ENCODE assay signal across 9 cellular contexts in genomic region chr1:40849801-40850592, GRCh38. TPM values are rescaled to one million over a fixed set of nuclear protein-coding genes. Genes with fewer than 3 reads are reported as not detected.
DNase-seq lines count a peak whose midpoint lies in the region; ATAC-seq and TF ChIP-seq lines count a peak whose summit lies in the region.
"Had no signal": no experiment of that assay in that cellular context is flagged by ENCODE, and none has a peak within 500 bp of the region (broad histone marks: within the 10 kb centered on the region; RNA-seq: fewer than 3 reads in every experiment).

No MANE protein-coding gene starts in this region.

- BruUV-seq in IMR-90 (replicated peaks; lab: Mats Ljungman, UMichigan) = no TSS peak

- peak; percentile 91 for ATAC-seq in IMR-90 (ENCODE audit: low read depth)
- ATAC-seq in activated T-helper 17 cell treated with anti-CD3 and anti-CD28 coated beads, Interleukin-2, amount 50 U/mL, for 72 hours (replicated peaks) = peak; percentile 84

- DNase-seq in NCI-H187 (lab: John Stamatoyannopoulos, UW) (peak; percentile 26 to 48), NCI-H187 treated with DMSO at 0.1 percent for 48 hours (lab: John Stamatoyannopoulos, UW) (no peak), IMR-90 (peak; percentile 49), RKO (ENCODE audit: low spot score) (peak; percentile 67), foreskin fibroblast (peak; percentile 38 to 79), osteocyte (ENCODE audit: extremely low spot score, unreplicated experiment) (peak; percentile 89), tibial nerve (ENCODE audit: low spot score in 2 of 2) (peak; percentile 55 to 72)

- no peak overlapping the region for H3K18ac ChIP-seq in IMR-90 (ENCODE audit: low read depth, low read length)

- TF ChIP-seq POLR2A in IMR-90 (IDR thresholded peaks at IDR 0.05; ENCODE audit: low read depth, low read length) = no peak
- TF ChIP-seq POLR2A in tibial nerve (IDR thresholded peaks at IDR 0.05) = no peak

- intact Hi-C loops in IMR-90 (cut with micrococcal nuclease) = loop anchor here (1.0 to 5.0 kb wide), 5 partner anchors 75 to 318 kb away; partner anchors contain the start of gene ZNF684

- no peak overlapping the region for H4K91ac ChIP-seq in IMR-90 (ENCODE audit: insufficient read depth, low read depth, low read length)

- H2AFZ ChIP-seq in IMR-90 (replicated peaks; ENCODE audit: low read length, poor library complexity) = peak overlapping the region; percentile 29

- no peak overlapping the region for H3K9ac ChIP-seq in IMR-90 (ENCODE audit: low read depth, low read length)

- no peak overlapping the region for H2BK5ac ChIP-seq in IMR-90 (ENCODE audit: low read depth, low read length, poor library complexity, severe bottlenecking)

- no peak overlapping the region for H2AK9ac ChIP-seq in IMR-90 (replicated peaks; ENCODE audit: low read depth, low read length, poor library complexity)

- no peaks in the 10 kb centered on the region for H3K27me3 Mint-ChIP-seq in activated T-helper 17 cell treated with anti-CD3 and anti-CD28 coated beads, Interleukin-2, amount 50 U/mL, for 72 hours
- H3K27me3 Mint-ChIP-seq in osteocyte (ENCODE audit: unreplicated experiment) = no peaks in the 10 kb centered on the region

- H3K27ac Mint-ChIP-seq in activated T-helper 17 cell treated with anti-CD3 and anti-CD28 coated beads, Interleukin-2, amount 50 U/mL, for 72 hours = peak overlapping the region; percentile 70
- no peak overlapping the region for H3K27ac Mint-ChIP-seq in osteocyte (ENCODE audit: unreplicated experiment)

- H3K4me1 ChIP-seq in IMR-90 (ENCODE audit: control insufficient read depth, insufficient read depth, low read length) = no peaks in the 10 kb centered on the region
- peaks cover 0 to 4% (median 0%) of the 10 kb centered on the region in 4 donors for H3K4me1 ChIP-seq in tibial nerve

- POLR2A ChIA-PET in IMR-90 (lab: Charles Lee; ENCODE audit: unreplicated experiment) = no interaction called here

- H3K9me1 ChIP-seq in IMR-90 (ENCODE audit: insufficient read depth, low read length) = no peaks in the 10 kb centered on the region

- no peak overlapping the region for H4K8ac ChIP-seq in IMR-90 (ENCODE audit: low read depth in 2 of 2, low read length in 2 of 2)

- TF ChIP-seq EP300 in tibial nerve (IDR thresholded peaks at IDR 0.05) = no peak

- H3K36me3 Mint-ChIP-seq in activated T-helper 17 cell treated with anti-CD3 and anti-CD28 coated beads, Interleukin-2, amount 50 U/mL, for 72 hours (ENCODE audit: low read depth) = no peaks in the 10 kb centered on the region
- H3K36me3 Mint-ChIP-seq in osteocyte (ENCODE audit: unreplicated experiment) = no peaks in the 10 kb centered on the region

- no peaks in the 10 kb centered on the region for H3K9me3 Mint-ChIP-seq in activated T-helper 17 cell treated with anti-CD3 and anti-CD28 coated beads, Interleukin-2, amount 50 U/mL, for 72 hours
- H3K9me3 Mint-ChIP-seq in osteocyte (ENCODE audit: unreplicated experiment) = no peaks in the 10 kb centered on the region

- 10% methylated on average over 7 of the region's 12 CpGs; no CpG with 5 or more reads in 1 of the 2 experiments for whole genome bisulfite sequencing in IMR-90 (ENCODE audit: extremely low coverage in 2 of 2, insufficient read length in 1 of 2), 2 experiments
- 22 to 31% methylated on average over 12 of the region's 12 CpGs for WGBS in tibial nerve, 2 donors

- H4K5ac ChIP-seq in IMR-90 (ENCODE audit: low read depth, low read length) = no peak overlapping the region

- H2AK5ac ChIP-seq in IMR-90 (ENCODE audit: low read depth, low read length) = no peak overlapping the region

- no peak overlapping the region for H3K4me3 Mint-ChIP-seq in activated T-helper 17 cell treated with anti-CD3 and anti-CD28 coated beads, Interleukin-2, amount 50 U/mL, for 72 hours
- H3K4me3 Mint-ChIP-seq in osteocyte (ENCODE audit: unreplicated experiment) = no peak overlapping the region

- CTCF ChIA-PET in IMR-90 (lab: Yijun Ruan, JAX) = interaction anchor here (0.6 to 3.1 kb wide), 7 partner anchors 9 to 237 kb away, joined by 3 to 30 read pairs (median 6); no protein-coding TSS in a partner anchor

- no peak overlapping the region for H2BK20ac ChIP-seq in IMR-90 (ENCODE audit: low read depth, low read length)

- H3K27me3 ChIP-seq in IMR-90 (ENCODE audit: control insufficient read depth, insufficient read depth, low read length) (peaks cover 2% of the 10 kb centered on the region; the same call in 1 of the 2 replicates), tibial nerve (no peaks in the 10 kb centered on the region)

- H2BK120ac ChIP-seq in IMR-90 (ENCODE audit: low read depth, low read length) = no peak overlapping the region

- H3K23ac ChIP-seq in IMR-90 (ENCODE audit: low read depth, low read length) = no peak overlapping the region

- peak; percentile 87 for TF ChIP-seq RAD21 in IMR-90 (IDR thresholded peaks at IDR 0.05; ENCODE audit: low read length)

- H3K4me2 ChIP-seq in IMR-90 (ENCODE audit: low read depth, low read length) = no peak overlapping the region

- no peak overlapping the region for H3K56ac ChIP-seq in IMR-90 (ENCODE audit: extremely low read depth, insufficient read depth, low read length)

- H3K4ac ChIP-seq in IMR-90 (ENCODE audit: low read depth, low read length) = no peak overlapping the region

- H3K4me1 Mint-ChIP-seq in activated T-helper 17 cell treated with anti-CD3 and anti-CD28 coated beads, Interleukin-2, amount 50 U/mL, for 72 hours = no peaks in the 10 kb centered on the region
- H3K4me1 Mint-ChIP-seq in osteocyte (ENCODE audit: unreplicated experiment) = peaks cover 3% of the 10 kb centered on the region

- H4K20me1 ChIP-seq in IMR-90 (ENCODE audit: insufficient read depth, low read length) = no peaks in the 10 kb centered on the region; the same call in 1 of the 2 replicates

- H3K79me1 ChIP-seq in IMR-90 (ENCODE audit: low read depth in 1 of 2, low read length in 2 of 2) = no peaks in the 10 kb centered on the region

- no peak overlapping the region for H3K27ac ChIP-seq in IMR-90 (ENCODE audit: insufficient read depth, low read length)
- H3K27ac ChIP-seq in tibial nerve = no peak overlapping the region
- H3K27ac ChIP-seq: skin epidermis had no signal

- H3K4me3 ChIP-seq in IMR-90 (ENCODE audit: insufficient read depth, low read depth, low read length) = no peak overlapping the region
- H3K4me3 ChIP-seq in foreskin fibroblast (ENCODE audit: low read depth in 1 of 2, low read length in 2 of 2) = no peak overlapping the region
- H3K4me3 ChIP-seq in tibial nerve = no peak overlapping the region
- H3K4me3 ChIP-seq: skin epidermis had no signal

- H3K14ac ChIP-seq in IMR-90 (replicated peaks; ENCODE audit: low read depth, low read length) = no peak overlapping the region

- no peak overlapping the region for H2BK15ac ChIP-seq in IMR-90 (ENCODE audit: low read depth, low read length)

- in situ Hi-C loops in IMR-90 (cut with MboI; ENCODE audit: low sequenced_read_pairs) = loop anchor here (5.0 to 10.0 kb wide), 2 partner anchors 102 to 225 kb away; no protein-coding TSS in a partner anchor

- dilution Hi-C loops in IMR-90 (cut with HindIII; ENCODE audit: low sequenced_read_pairs, unreplicated experiment) = no loop called here

- H3K36me3 ChIP-seq in IMR-90 (ENCODE audit: control insufficient read depth, insufficient read depth, low read length) = no peaks in the 10 kb centered on the region
- H3K36me3 ChIP-seq in tibial nerve = no peaks in the 10 kb centered on the region

- H3K9me3 ChIP-seq in IMR-90 (ENCODE audit: control insufficient read depth, insufficient read depth, low read length) (no peaks in the 10 kb centered on the region), tibial nerve (no peaks in the 10 kb centered on the region)

- TF ChIP-seq CTCF in IMR-90 (conservative IDR thresholded peaks at IDR 0.05; ENCODE audit: low read depth, low read length) (peak; percentile 87), foreskin fibroblast (IDR thresholded peaks at IDR 0.05; ENCODE audit: low read depth, low read length) (peak; percentile 80), osteocyte (IDR thresholded peaks at IDR 0.05) (peak; percentile 91), tibial nerve (IDR thresholded peaks at IDR 0.05) (peak; percentile 85 to 91 (median 90))

TF ChIP-seq in IMR-90, 13 proteins besides CTCF, POLR2A, EP300 and RAD21:
- TF ChIP-seq, protein P1, sequence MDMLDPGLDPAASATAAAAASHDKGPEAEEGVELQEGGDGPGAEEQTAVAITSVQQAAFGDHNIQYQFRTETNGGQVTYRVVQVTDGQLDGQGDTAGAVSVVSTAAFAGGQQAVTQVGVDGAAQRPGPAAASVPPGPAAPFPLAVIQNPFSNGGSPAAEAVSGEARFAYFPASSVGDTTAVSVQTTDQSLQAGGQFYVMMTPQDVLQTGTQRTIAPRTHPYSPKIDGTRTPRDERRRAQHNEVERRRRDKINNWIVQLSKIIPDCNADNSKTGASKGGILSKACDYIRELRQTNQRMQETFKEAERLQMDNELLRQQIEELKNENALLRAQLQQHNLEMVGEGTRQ (IDR thresholded peaks at IDR 0.05; ENCODE audit: low read depth, low read length) = no peak
- TF ChIP-seq SMC3 (IDR thresholded peaks at IDR 0.05; ENCODE audit: low read depth, low read length) (peak; percentile 91), CEBPB (IDR thresholded peaks at IDR 0.05; ENCODE audit: low read depth, low read length) (no peak)
TF ChIP-seq in IMR-90: peak in this region for 1.

RNA-seq across cellular contexts. Expression of gene CITED4, which starts 12.2 kb away (rescaled TPM):
- under 0.01 and 0.28 TPM in 2 replicates for total RNA-seq in IMR-90 (2012; rRNA removed)
- 1.6 and 2.2 TPM in 2 replicates for polyA plus RNA-seq in IMR-90 (2012; rRNA removed)
- polyA plus RNA-seq in IMR-90 (2012; cell fraction: cytosol; rRNA removed) = 1.7 and 7.4 TPM in 2 replicates
- polyA plus RNA-seq in IMR-90 (2012; cell fraction: nucleus; rRNA removed; ENCODE audit: low replicate concordance) = 1.2 and 3.1 TPM in 2 replicates
- total RNA-seq in activated T-helper 17 cell treated with anti-CD3 and anti-CD28 coated beads, Interleukin-2, amount 50 U/mL, for 72 hours = 1 to 10 TPM; 2.1 to 3.7 TPM
- total RNA-seq in osteocyte = 23.4 and 26.0 TPM in 2 replicates
- 10 to 100 TPM in 3 of 4 donors, 1 to 10 TPM in 1; 6.0 to 20.3 (median 13.4) TPM for total RNA-seq in tibial nerve
